25 cellular contexts compared by ENCODE assay signal in the genomic region with DNA sequence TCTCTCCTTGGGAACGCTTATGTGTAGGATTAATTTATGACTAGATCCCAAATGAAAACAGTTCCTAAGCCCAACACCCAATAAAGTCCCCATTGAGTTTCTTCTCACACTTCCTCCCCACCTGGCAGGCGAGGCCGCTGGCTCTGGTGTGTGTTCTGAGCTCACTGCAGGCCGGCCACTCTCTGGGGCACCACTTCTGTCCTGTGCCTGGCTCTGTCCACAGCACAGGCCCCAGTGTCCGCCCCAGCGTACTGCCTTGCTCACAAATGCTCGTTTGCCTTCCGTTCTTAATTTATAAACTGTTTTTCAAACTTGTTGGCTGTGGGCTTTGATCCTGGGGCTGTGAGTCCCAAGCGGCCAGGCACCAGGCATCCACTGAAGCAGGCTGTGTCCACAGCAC.
"Had no signal": no experiment of that assay in that cellular context is flagged by ENCODE, and none has a peak within 500 bp of the region (broad histone marks: within the 10 kb centered on the region; RNA-seq: fewer than 3 reads in every experiment).

No MANE protein-coding gene starts in this region.

- H3K27ac ChIP-seq: dorsolateral prefrontal cortex, epithelial cell of prostate, gastrocnemius medialis, hepatocyte, left ventricle myocardium inferior, lower lobe of right lung, prostate gland, suprapubic skin, thyroid gland had no signal

- H3K36me3 Mint-ChIP-seq: natural killer cell, type B pancreatic cell had no signal

- H3K36me3 ChIP-seq: gastrocnemius medialis, left ventricle myocardium inferior, lower lobe of right lung, prostate gland, suprapubic skin, thyroid gland had no signal

- H2AFZ ChIP-seq: hepatocyte had no signal

- DNase-seq: cerebellar nuclear complex; cortex of kidney; dorsolateral prefrontal cortex; effector CD4-positive, alpha-beta T cell; gastrocnemius medialis; head of caudate nucleus; left cardiac atrium; left ventricle myocardium inferior; lower lobe of right lung; natural killer cell; right cardiac atrium; stimulated activated CD4-positive, alpha-beta T cell treated with anti-CD3 and anti-CD28 coated beads, Interleukin-12 subunit alpha, Interleukin-12 subunit beta, amount 100 ng/mL, for 4 hours; stimulated activated CD4-positive, alpha-beta T cell treated with anti-CD3 and anti-CD28 coated beads, Interleukin-1b, Interleukin-23, amount 100 ng/mL, for 48 hours; stimulated activated CD4-positive, alpha-beta T cell treated with anti-CD3 and anti-CD28 coated beads, Interleukin-4, amount 100 ng/mL, for 1 hour; stimulated activated CD8-positive, alpha-beta memory T cell treated with anti-CD3 and anti-CD28 coated beads, Interleukin-4, amount 100 ng/mL, for 48 hours; stimulated activated naive CD4-positive, alpha-beta T cell; stimulated activated naive CD8-positive, alpha-beta T cell treated with anti-CD3 and anti-CD28 coated beads, Interleukin-15, amount 100 ng/mL, for 72 hours; thyroid gland had no signal

- ATAC-seq: gastrocnemius medialis; left cardiac atrium; lower lobe of right lung; natural killer cell; right cardiac atrium; stimulated activated naive CD8-positive, alpha-beta T cell treated with anti-CD3 and anti-CD28 coated beads, Interleukin-15, amount 100 ng/mL, for 72 hours had no signal

- H3K9me3 ChIP-seq: gastrocnemius medialis, left ventricle myocardium inferior, lower lobe of right lung, prostate gland, suprapubic skin, thyroid gland had no signal

- H3K9me3 Mint-ChIP-seq: natural killer cell; neural crest cell; stimulated activated naive CD8-positive, alpha-beta T cell treated with anti-CD3 and anti-CD28 coated beads, Interleukin-15, amount 100 ng/mL, for 72 hours had no signal

- H3K4me1 ChIP-seq: gastrocnemius medialis, left ventricle myocardium inferior, lower lobe of right lung, prostate gland, suprapubic skin, thyroid gland had no signal

- H3K4me3 Mint-ChIP-seq: natural killer cell; neural crest cell; stimulated activated naive CD8-positive, alpha-beta T cell treated with anti-CD3 and anti-CD28 coated beads, Interleukin-15, amount 100 ng/mL, for 72 hours; type B pancreatic cell had no signal

- H3K4me1 Mint-ChIP-seq: natural killer cell; neural crest cell; stimulated activated naive CD8-positive, alpha-beta T cell treated with anti-CD3 and anti-CD28 coated beads, Interleukin-15, amount 100 ng/mL, for 72 hours had no signal

- H3K4me2 ChIP-seq: hepatocyte, smooth muscle cell had no signal

- H3K27ac Mint-ChIP-seq: natural killer cell had no signal

- H3K27me3 Mint-ChIP-seq: type B pancreatic cell had no signal

- H3K4me3 ChIP-seq: dorsolateral prefrontal cortex, gastrocnemius medialis, hepatocyte, left ventricle myocardium inferior, lower lobe of right lung, prostate gland, smooth muscle cell, suprapubic skin, thyroid gland had no signal

- H3K27me3 ChIP-seq: gastrocnemius medialis, hepatocyte, suprapubic skin, thyroid gland had no signal
